8 cellular contexts compared by ENCODE assay signal in genomic region chrX:76172325-76172887, GRCh38. TPM values are rescaled to one million over a fixed set of nuclear protein-coding genes. Genes with fewer than 3 reads are reported as not detected.
A peak's percentile ranks its signal among the peaks of the same experiment; 100 is the strongest.
DNase-seq lines count a peak whose midpoint lies in the region; ATAC-seq, FAIRE-seq and TF ChIP-seq lines count a peak whose summit lies in the region.

No MANE protein-coding gene starts in this region.

- intact Hi-C loops in kidney (cut with DNase I) = no loop called here

- DNase-seq in astrocyte (ENCODE audit: low read depth) = peak; percentile 45
- DNase-seq in kidney = no peak
- DNase-seq in suprapubic skin (ENCODE audit: low spot score in 2 of 2) = no peak
- DNase-seq in NCI-H2081 (lab: John Stamatoyannopoulos, UW) = no peak
- no peak for DNase-seq in NCI-H2029 (lab: John Stamatoyannopoulos, UW)

- H3K4me2 ChIP-seq in astrocyte (ENCODE audit: low read length) = peak overlapping the region; percentile 96

- ATAC-seq in GM19035 (IDR thresholded peaks at IDR 0.05; ENCODE audit: unreplicated experiment) = peak; percentile 52
- ATAC-seq in HG03159 (IDR thresholded peaks at IDR 0.05; ENCODE audit: unreplicated experiment) = peak; percentile 51
- no peak for ATAC-seq in GM21825 (IDR thresholded peaks at IDR 0.05; ENCODE audit: unreplicated experiment)

- H3K9ac ChIP-seq in astrocyte (ENCODE audit: low read length) (peak overlapping the region; percentile 94), kidney (ENCODE audit: low read length in 2 of 2) (peak overlapping the region; percentile 49 to 85)

- H3K27me3 ChIP-seq in astrocyte (ENCODE audit: insufficient read depth, low read length) (no peaks in the 10 kb centered on the region), suprapubic skin (no peaks in the 10 kb centered on the region)

- H2AFZ ChIP-seq in astrocyte (ENCODE audit: low read depth, low read length) = peak overlapping the region; percentile 80

- H4K20me1 ChIP-seq in astrocyte (ENCODE audit: insufficient read depth, low read length) = peaks cover 24% of the 10 kb centered on the region

- H3K36me3 Mint-ChIP-seq in astrocyte (ENCODE audit: low read depth, unreplicated experiment) = peaks cover 4% of the 10 kb centered on the region

- H3K9me3 ChIP-seq in astrocyte (ENCODE audit: insufficient read depth, low read depth, low read length) (no peaks in the 10 kb centered on the region), kidney (ENCODE audit: control insufficient read depth in 1 of 2, low read length in 2 of 2) (no peaks in the 10 kb centered on the region), suprapubic skin (no peaks in the 10 kb centered on the region)

- H3K27ac ChIP-seq in astrocyte (ENCODE audit: low read depth, low read length) = peak overlapping the region; percentile 91
- peak overlapping the region; percentile 69 to 77 for H3K27ac ChIP-seq in kidney (ENCODE audit: low read depth in 2 of 2, low read length in 2 of 2)
- H3K27ac ChIP-seq in suprapubic skin = peak overlapping the region; percentile 90

- no peak for TF ChIP-seq CTCF in astrocyte (IDR thresholded peaks at IDR 0.05; ENCODE audit: insufficient read depth, low read depth, low read length)
- TF ChIP-seq CTCF in kidney (IDR thresholded peaks at IDR 0.05; ENCODE audit: borderline replicate concordance, extremely low read depth, insufficient read depth) = no peak
- no peak for TF ChIP-seq CTCF in suprapubic skin (IDR thresholded peaks at IDR 0.05)

- TF ChIP-seq POLR2A in suprapubic skin (IDR thresholded peaks at IDR 0.05) = no peak

- H3K9me3 Mint-ChIP-seq in astrocyte (ENCODE audit: unreplicated experiment) = no peaks in the 10 kb centered on the region

- H3K36me3 ChIP-seq in astrocyte (ENCODE audit: insufficient read depth, low read length) (peaks cover 12% of the 10 kb centered on the region), kidney (ENCODE audit: control insufficient read depth in 1 of 2, insufficient read depth in 2 of 2, low read length in 2 of 2) (peaks cover 0 to 5% of the 10 kb centered on the region in 2 donors), suprapubic skin (no peaks in the 10 kb centered on the region)

- H3K27ac Mint-ChIP-seq in astrocyte (ENCODE audit: unreplicated experiment) = peak overlapping the region; percentile 92

- peaks cover 7% of the 10 kb centered on the region for H3K4me1 ChIP-seq in astrocyte (ENCODE audit: insufficient read depth, low read length)
- H3K4me1 ChIP-seq in kidney (ENCODE audit: control insufficient read depth in 1 of 2, insufficient read depth in 1 of 2, low read depth in 1 of 2, low read length in 2 of 2) = peaks cover 0 to 7% of the 10 kb centered on the region in 2 donors
- H3K4me1 ChIP-seq in suprapubic skin = peaks cover 22% of the 10 kb centered on the region

- FAIRE-seq in astrocyte (lab: Jason Lieb, UNC) = peak; percentile 58
- FAIRE-seq in kidney (lab: Jason Lieb, UNC) = no peak

- peaks cover 11% of the 10 kb centered on the region for H3K4me1 Mint-ChIP-seq in astrocyte (ENCODE audit: low read depth, unreplicated experiment)

- 55% methylated on average over 9 of the region's 9 CpGs for WGBS in suprapubic skin

- TF ChIP-seq EP300 in suprapubic skin (IDR thresholded peaks at IDR 0.05) = no peak

- H3K27me3 Mint-ChIP-seq in astrocyte (ENCODE audit: low read depth, unreplicated experiment) = no peaks in the 10 kb centered on the region

- peaks cover 35% of the 10 kb centered on the region for H3K79me2 ChIP-seq in astrocyte (ENCODE audit: insufficient read depth, low read length)

- H3K4me3 Mint-ChIP-seq in astrocyte (ENCODE audit: unreplicated experiment) = peak overlapping the region; percentile 93

- peak overlapping the region; percentile 76 for H3K4me3 ChIP-seq in astrocyte (ENCODE audit: insufficient read depth, low read depth, low read length)
- H3K4me3 ChIP-seq in kidney (ENCODE audit: low read length in 2 of 2) = peak overlapping the region; percentile 80 to 84
- peak overlapping the region; percentile 66 for H3K4me3 ChIP-seq in suprapubic skin

RNA-seq across cellular contexts. Expression of gene PBDC1, which starts 0.5 kb away (rescaled TPM):
- total RNA-seq in astrocyte (26.9 and 31.1 TPM in 2 replicates), kidney (23.6 TPM), suprapubic skin (10 to 100 TPM; 11.3 to 22.7 (median 16.2) TPM)
- polyA plus RNA-seq in kidney (ENCODE audit: insufficient read depth, low read depth, low replicate concordance) = 35.5 TPM
